11 cellular contexts compared by ENCODE assay signal in genomic region chr7:21915140-21915539, GRCh38.
"Had no signal": no experiment of that assay in that cellular context is flagged by ENCODE, and none has a peak within 500 bp of the region (broad histone marks: within the 10 kb centered on the region; RNA-seq: fewer than 3 reads in every experiment).

No MANE protein-coding gene starts in this region.

- H3K27ac Mint-ChIP-seq: activated naive CD8-positive, alpha-beta T cell; activated T-helper 1 cell treated with anti-CD3 and anti-CD28 coated beads, Interleukin-12 subunit alpha, Interleukin-12 subunit beta, Interleukin-2, Interleukin-4 antibody, amounts not matched to agents 30 ng/mL and 10 ng/mL and 1 ng/mL, durations not matched to agents 14 hours and 24 hours and 36 hours; nephron; T-helper 2 cell treated with Interferon-gamma antibody and Interleukin-4, amounts not matched to agents 5 μg/mL and 100 μg/mL, for 36 hours had no signal

- H3K9me3 Mint-ChIP-seq: activated T-helper 1 cell treated with anti-CD3 and anti-CD28 coated beads, Interleukin-12 subunit alpha, Interleukin-12 subunit beta, Interleukin-2, Interleukin-4 antibody, amounts not matched to agents 30 ng/mL and 10 ng/mL and 1 ng/mL, durations not matched to agents 14 hours and 24 hours and 36 hours; nephron; T-helper 2 cell treated with Interferon-gamma antibody and Interleukin-4, amounts not matched to agents 5 μg/mL and 100 μg/mL, for 36 hours had no signal

- H3K9me3 ChIP-seq: esophagus muscularis mucosa, SK-N-SH, thoracic aorta, upper lobe of right lung had no signal

- H3K27ac ChIP-seq: esophagus muscularis mucosa, thoracic aorta, upper lobe of right lung had no signal

- DNase-seq: activated CD4-positive, alpha-beta T cell treated with anti-CD3 and anti-CD28 coated beads, Interleukin-2, amount 50 U/mL, for 1 hour; activated T-cell treated with anti-CD3 and anti-CD28 coated beads for 4 hours; effector CD4-positive, alpha-beta T cell; SK-N-SH; upper lobe of right lung had no signal

- H3K36me3 ChIP-seq: thoracic aorta had no signal

- H3K9ac ChIP-seq: SK-N-SH had no signal

- H3K4me3 Mint-ChIP-seq: activated naive CD8-positive, alpha-beta T cell; activated T-helper 1 cell treated with anti-CD3 and anti-CD28 coated beads, Interleukin-12 subunit alpha, Interleukin-12 subunit beta, Interleukin-2, Interleukin-4 antibody, amounts not matched to agents 30 ng/mL and 10 ng/mL and 1 ng/mL, durations not matched to agents 14 hours and 24 hours and 36 hours; nephron; T-helper 2 cell treated with Interferon-gamma antibody and Interleukin-4, amounts not matched to agents 5 μg/mL and 100 μg/mL, for 36 hours had no signal

- H3K27me3 Mint-ChIP-seq: activated naive CD8-positive, alpha-beta T cell had no signal

- ATAC-seq: upper lobe of right lung had no signal

- H3K27me3 ChIP-seq: esophagus muscularis mucosa, upper lobe of right lung had no signal

- H3K4me2 ChIP-seq: SK-N-SH had no signal

- H3K4me1 ChIP-seq: upper lobe of right lung had no signal

- H3K4me3 ChIP-seq: esophagus muscularis mucosa, thoracic aorta, upper lobe of right lung had no signal
